Comparison of ENCODE assay signal across 8 cellular contexts in genomic region chr2:156340818-156341481, GRCh38. TPM values are rescaled to one million over a fixed set of nuclear protein-coding genes. Genes with fewer than 3 reads are reported as not detected.
DNase-seq lines count a peak whose midpoint lies in the region; ATAC-seq and TF ChIP-seq lines count a peak whose summit lies in the region.

No MANE protein-coding gene starts in this region.

- peaks cover 0 to 3% of the 10 kb centered on the region in 2 experiments for H3K36me3 ChIP-seq in SK-N-SH (replicated peaks in 1 of 2; ENCODE audit: control insufficient read depth in 1 of 2, insufficient read depth in 2 of 2, low read length in 1 of 2)
- no peaks in the 10 kb centered on the region for H3K36me3 ChIP-seq in Peyer's patch
- H3K36me3 ChIP-seq in mesendoderm (ENCODE audit: control insufficient read depth, insufficient read depth, low read length), result no peaks in the 10 kb centered on the region
- H3K36me3 ChIP-seq in tibial nerve, result no peaks in the 10 kb centered on the region

- H2BK15ac ChIP-seq in mesendoderm (replicated peaks; ENCODE audit: low read depth), result no peak overlapping the region

- H3K4ac ChIP-seq in mesendoderm (ENCODE audit: low read depth, low read length), result no peak overlapping the region

- TF ChIP-seq RAD21 in SK-N-SH (IDR thresholded peaks at IDR 0.05; ENCODE audit: low read length), result no peak

- no peak overlapping the region for H2AK5ac ChIP-seq in mesendoderm (ENCODE audit: low read length)

- H4K20me1 ChIP-seq in SK-N-SH (ENCODE audit: insufficient read depth), result no peaks in the 10 kb centered on the region

- H3K9me2 ChIP-seq in SK-N-SH, result no peaks in the 10 kb centered on the region

- H4K8ac ChIP-seq in mesendoderm (ENCODE audit: low read depth, low read length), result no peak overlapping the region

- POLR2A ChIA-PET in SK-N-SH (lab: Yijun Ruan, JAX), result no interaction called here

- H2BK5ac ChIP-seq in mesendoderm (ENCODE audit: low read length), result no peak overlapping the region

- no peak for TF ChIP-seq POLR2A in Peyer's patch (IDR thresholded peaks at IDR 0.05)
- TF ChIP-seq POLR2A in tibial nerve (IDR thresholded peaks at IDR 0.05), result no peak

- H3K4me3 ChIP-seq in SK-N-SH (ENCODE audit: low read depth in 2 of 2, low read length in 1 of 2), result peak overlapping the region; percentile 68 to 87
- peak overlapping the region; percentile 73 to 98 (median 94) for H3K4me3 ChIP-seq in Peyer's patch
- peak overlapping the region; percentile 69 for H3K4me3 ChIP-seq in mesendoderm (ENCODE audit: low read length)
- H3K4me3 ChIP-seq in tibial nerve, result peak overlapping the region; percentile 79 to 97 (median 94)

- H3K79me1 ChIP-seq in mesendoderm (ENCODE audit: low read length), result no peaks in the 10 kb centered on the region

- DNase-seq in SK-N-SH (no peak), Peyer's patch (peak in 2 of 3 donors; percentile 57 to 69), cerebellar cortex (ENCODE audit: low spot score) (peak; percentile 25), mesendoderm (peak; percentile 83), tibial nerve (ENCODE audit: low spot score in 2 of 2) (no peak), AG08395 (ENCODE audit: low spot score) (no peak)

- peak overlapping the region; percentile 76 for H2AFZ ChIP-seq in SK-N-SH (ENCODE audit: low read depth)

- peak overlapping the region; percentile 88 for H3K56ac ChIP-seq in mesendoderm (ENCODE audit: low read length)

- TF ChIP-seq CTCF in SK-N-SH (IDR thresholded peaks at IDR 0.05) (no peak), Peyer's patch (IDR thresholded peaks at IDR 0.05) (no peak), tibial nerve (IDR thresholded peaks at IDR 0.05) (no peak)

- no peak for TF ChIP-seq EP300 in SK-N-SH (IDR thresholded peaks at IDR 0.05; ENCODE audit: borderline replicate concordance in 1 of 2, low read depth in 1 of 2, low read length in 1 of 2)
- TF ChIP-seq EP300 in tibial nerve (IDR thresholded peaks at IDR 0.05), result no peak

- no peak overlapping the region for H2BK120ac ChIP-seq in mesendoderm (ENCODE audit: low read depth, low read length)

- H3K79me2 ChIP-seq in SK-N-SH (ENCODE audit: insufficient read depth) (no peaks in the 10 kb centered on the region), mesendoderm (ENCODE audit: control insufficient read depth, insufficient read depth, low read length) (no peaks in the 10 kb centered on the region)

- H3K23ac ChIP-seq in mesendoderm (ENCODE audit: low read length), result no peak overlapping the region

- ATAC-seq in SK-N-SH treated with all-trans-retinoic acid at 6 μM for 48 hours, result no peak; the same call in 2 of the 3 replicates
- ATAC-seq in HG03066 (IDR thresholded peaks at IDR 0.05; ENCODE audit: low read depth, unreplicated experiment), result peak; percentile 13

- H4K5ac ChIP-seq in mesendoderm (ENCODE audit: low read length), result peak overlapping the region; percentile 60

- peak overlapping the region; percentile 94 for H3K4me2 ChIP-seq in SK-N-SH
- peak overlapping the region; percentile 77 for H3K4me2 ChIP-seq in mesendoderm (ENCODE audit: low read length)

- WGBS in SK-N-SH (ENCODE audit: low lambda C conversion rate), result 7% methylated on average over 16 of the region's 16 CpGs
- WGBS in mesendoderm (ENCODE audit: extremely low coverage, insufficient coverage, low lambda C conversion rate), result no CpG with 5 or more reads among the region's 16 CpGs
- 3% methylated on average over 16 of the region's 16 CpGs for WGBS in tibial nerve, 2 donors

- H3K27me3 ChIP-seq in SK-N-SH (ENCODE audit: insufficient read depth) (no peaks in the 10 kb centered on the region), Peyer's patch (no peaks in the 10 kb centered on the region), mesendoderm (ENCODE audit: insufficient read depth, low read length, poor library complexity) (no peaks in the 10 kb centered on the region), tibial nerve (no peaks in the 10 kb centered on the region)

- H3K9ac ChIP-seq in SK-N-SH, result peak overlapping the region; percentile 99
- peak overlapping the region; percentile 95 for H3K9ac ChIP-seq in mesendoderm (ENCODE audit: low read length)

- H3K4me1 ChIP-seq in SK-N-SH (ENCODE audit: control insufficient read depth in 1 of 2, insufficient read depth in 2 of 2, low read depth in 1 of 2, low read length in 1 of 2), result peaks cover 8 to 9% of the 10 kb centered on the region in 2 experiments; a peak in 3 of 4 replicates
- peaks cover 0 to 24% (median 0%) of the 10 kb centered on the region in 4 donors for H3K4me1 ChIP-seq in Peyer's patch
- H3K4me1 ChIP-seq in mesendoderm (ENCODE audit: control insufficient read depth, low read depth, low read length), result no peaks in the 10 kb centered on the region
- H3K4me1 ChIP-seq in tibial nerve, result peaks cover 0 to 56% (median 11%) of the 10 kb centered on the region in 4 donors

- H3K27ac ChIP-seq in SK-N-SH (ENCODE audit: low read depth in 2 of 2, low read length in 1 of 2) (peak overlapping the region in 1 of 2 experiments; percentile 92; a peak in 1 of 4 replicates), Peyer's patch (peak overlapping the region; percentile 99 to 100 (median 100)), mesendoderm (ENCODE audit: low read depth, low read length) (peak overlapping the region; percentile 63), tibial nerve (peak overlapping the region; percentile 100)

- CTCF ChIA-PET in SK-N-SH (lab: Yijun Ruan, JAX), result interaction anchor here (0.6 to 1.9 kb wide), 3 partner anchors 246 to 1471 kb away, joined by 3 to 8 read pairs (median 3); no protein-coding TSS in a partner anchor

- peaks cover 22% of the 10 kb centered on the region for H3F3A ChIP-seq in SK-N-SH (replicated peaks; ENCODE audit: insufficient read depth)

- no peak overlapping the region for H3K18ac ChIP-seq in mesendoderm (ENCODE audit: low read length)

- no peaks in the 10 kb centered on the region for H3K9me3 ChIP-seq in SK-N-SH
- H3K9me3 ChIP-seq in Peyer's patch, result no peaks in the 10 kb centered on the region
- no peaks in the 10 kb centered on the region for H3K9me3 ChIP-seq in tibial nerve

TF ChIP-seq in SK-N-SH, 30 proteins besides CTCF, POLR2A, EP300 and RAD21 (continues in another document):
- TF ChIP-seq REST (IDR thresholded peaks at IDR 0.05; ENCODE audit: low read depth, low read length), result no peak

TF ChIP-seq in SK-N-SH treated with all-trans-retinoic acid at 6 μM for 48 hours, 23 proteins besides CTCF, POLR2A, EP300 and RAD21:
- TF ChIP-seq ZNF8 (CRISPR knock-in tag; IDR thresholded peaks at IDR 0.05), result no peak
- TF ChIP-seq ZC3H10 (CRISPR knock-in tag; IDR thresholded peaks at IDR 0.05), result no peak
- TF ChIP-seq CSRNP3 (CRISPR knock-in tag; IDR thresholded peaks at IDR 0.05), result no peak
- no peak for TF ChIP-seq GLIS3 (CRISPR knock-in tag; IDR thresholded peaks at IDR 0.05)
- no peak for TF ChIP-seq ZFP3 (CRISPR knock-in tag; IDR thresholded peaks at IDR 0.05)

RNA-seq across cellular contexts. Expression of gene NR4A2, which starts 8.4 kb away (rescaled TPM):
- 13.9 and 16.2 TPM in 2 replicates for polyA plus RNA-seq in SK-N-SH (2012; rRNA removed)
- 4.2 and 9.1 TPM in 2 replicates for polyA plus RNA-seq in SK-N-SH (2012; cell fraction: cytosol; rRNA removed)
- polyA plus RNA-seq in SK-N-SH (2012; cell fraction: nucleus; rRNA removed), result 56.6 and 90.7 TPM in 2 replicates
- total RNA-seq in Peyer's patch (1 to 10 TPM; 1.9 to 5.0 (median 2.5) TPM), tibial nerve (10 to 100 TPM; 14.7 to 31.5 (median 22.4) TPM)
- polyA plus RNA-seq in mesendoderm (2013, experiment 1 of 2), result 1.1 TPM
- 1.2 TPM for polyA plus RNA-seq in mesendoderm (2013, experiment 2 of 2)

Comparison
In these comparisons a context has a peak if more than half of its experiments do, and no peak if none do; other contexts are left out.
1. DNase-seq: peak in Peyer's patch (2 of 3), cerebellar cortex (single experiment) and mesendoderm (single experiment); none in SK-N-SH (single experiment), tibial nerve (0 of 2) and AG08395 (single experiment).
2. Peak in every context shown above with its lines, with median percentiles within 50 percentile points of each other: H3K4me3 ChIP-seq.